In genomic region chr2:70871398-70872211, GRCh38 we compare ENCODE assay signal across 9 cellular contexts. TPM values are rescaled to one million over a fixed set of nuclear protein-coding genes. Genes with fewer than 3 reads are reported as not detected.
DNase-seq lines count a peak whose midpoint lies in the region; ATAC-seq, FAIRE-seq and TF ChIP-seq lines count a peak whose summit lies in the region.
"Had no signal": no experiment of that assay in that cellular context is flagged by ENCODE, and none has a peak within 500 bp of the region (broad histone marks: within the 10 kb centered on the region; RNA-seq: fewer than 3 reads in every experiment).

No MANE protein-coding gene starts in this region.

- ATAC-seq in HG03439 (IDR thresholded peaks at IDR 0.05; ENCODE audit: unreplicated experiment) (peak; percentile 71), left lobe of liver (peak; percentile 100), GM21526 (IDR thresholded peaks at IDR 0.05; ENCODE audit: low FRiP score, unreplicated experiment) (no peak)

- no peak for TF ChIP-seq POLR2A in GM12892 (IDR thresholded peaks at IDR 0.05; ENCODE audit: low read depth, low read length)

- DNase-seq in GM12892 (ENCODE audit: insufficient read length) (peak; percentile 61), NCI-H526 treated with DMSO at 0.1 percent for 48 hours (lab: John Stamatoyannopoulos, UW) (peak; percentile 44), cerebellar cortex (ENCODE audit: low spot score) (peak; percentile 66), left lobe of liver (ENCODE audit: low spot score) (peak; percentile 81)
- peak; percentile 68 to 75 for DNase-seq in activated CD4-positive, alpha-beta T cell treated with anti-CD3 and anti-CD28 coated beads for 4 hours
- DNase-seq in stimulated activated CD4-positive, alpha-beta T cell treated with anti-CD3 and anti-CD28 coated beads, Interleukin-4, amount 100 ng/mL, for 1 hour: peak; percentile 85

- peak; percentile 91 for FAIRE-seq in GM12892 (lab: Jason Lieb, UNC)

RNA-seq across cellular contexts. Expression of gene VAX2, which starts 28.8 kb away (rescaled TPM):
- not detected for polyA plus RNA-seq in GM12892 (2012; ENCODE audit: missing spikeins)
- total RNA-seq in left lobe of liver: not detected

RNA-seq across cellular contexts. Expression of gene CD207, which starts 36.0 kb away (rescaled TPM):
- polyA plus RNA-seq in GM12892 (2012; ENCODE audit: missing spikeins): not detected
- not detected for total RNA-seq in left lobe of liver
- total RNA-seq: temporal lobe had no signal

RNA-seq across cellular contexts. Expression of gene CLEC4F, which starts 51.2 kb away (rescaled TPM):
- polyA plus RNA-seq in GM12892 (2012; ENCODE audit: missing spikeins): not detected
- not detected for total RNA-seq in left lobe of liver
- total RNA-seq: temporal lobe had no signal
